Comparison of ENCODE assay signal across 1 cellular context in the genomic region with DNA sequence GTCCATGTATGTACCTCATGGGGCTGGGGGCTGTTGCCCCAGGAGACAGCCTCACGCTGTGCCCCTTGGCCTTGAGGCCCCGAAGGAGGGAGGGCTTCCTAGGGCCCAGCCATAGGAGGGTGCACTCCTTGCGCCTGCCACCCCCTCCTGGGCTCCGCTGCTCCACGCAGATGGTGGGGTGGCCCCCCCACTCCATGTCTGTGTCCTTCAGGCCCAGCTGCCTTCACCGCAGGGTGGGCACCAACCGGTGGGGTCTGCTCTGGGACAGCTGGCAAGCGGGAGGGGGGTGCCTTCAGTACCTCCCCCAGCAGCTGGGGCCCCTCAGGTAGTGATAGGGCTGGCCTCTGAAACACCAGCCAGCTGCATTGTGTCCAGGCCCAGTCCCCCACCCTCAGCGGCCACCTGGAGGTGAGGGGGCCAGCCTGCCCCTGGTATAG.
A peak's percentile ranks its signal among the peaks of the same experiment; 100 is the strongest.
TF ChIP-seq lines count a peak whose summit lies in the region.

No MANE protein-coding gene starts in this region.

TF ChIP-seq in HepG2, 621 proteins besides CTCF, POLR2A, EP300 and RAD21 (continued from another document and continues in another):
- TF ChIP-seq, protein P1, sequence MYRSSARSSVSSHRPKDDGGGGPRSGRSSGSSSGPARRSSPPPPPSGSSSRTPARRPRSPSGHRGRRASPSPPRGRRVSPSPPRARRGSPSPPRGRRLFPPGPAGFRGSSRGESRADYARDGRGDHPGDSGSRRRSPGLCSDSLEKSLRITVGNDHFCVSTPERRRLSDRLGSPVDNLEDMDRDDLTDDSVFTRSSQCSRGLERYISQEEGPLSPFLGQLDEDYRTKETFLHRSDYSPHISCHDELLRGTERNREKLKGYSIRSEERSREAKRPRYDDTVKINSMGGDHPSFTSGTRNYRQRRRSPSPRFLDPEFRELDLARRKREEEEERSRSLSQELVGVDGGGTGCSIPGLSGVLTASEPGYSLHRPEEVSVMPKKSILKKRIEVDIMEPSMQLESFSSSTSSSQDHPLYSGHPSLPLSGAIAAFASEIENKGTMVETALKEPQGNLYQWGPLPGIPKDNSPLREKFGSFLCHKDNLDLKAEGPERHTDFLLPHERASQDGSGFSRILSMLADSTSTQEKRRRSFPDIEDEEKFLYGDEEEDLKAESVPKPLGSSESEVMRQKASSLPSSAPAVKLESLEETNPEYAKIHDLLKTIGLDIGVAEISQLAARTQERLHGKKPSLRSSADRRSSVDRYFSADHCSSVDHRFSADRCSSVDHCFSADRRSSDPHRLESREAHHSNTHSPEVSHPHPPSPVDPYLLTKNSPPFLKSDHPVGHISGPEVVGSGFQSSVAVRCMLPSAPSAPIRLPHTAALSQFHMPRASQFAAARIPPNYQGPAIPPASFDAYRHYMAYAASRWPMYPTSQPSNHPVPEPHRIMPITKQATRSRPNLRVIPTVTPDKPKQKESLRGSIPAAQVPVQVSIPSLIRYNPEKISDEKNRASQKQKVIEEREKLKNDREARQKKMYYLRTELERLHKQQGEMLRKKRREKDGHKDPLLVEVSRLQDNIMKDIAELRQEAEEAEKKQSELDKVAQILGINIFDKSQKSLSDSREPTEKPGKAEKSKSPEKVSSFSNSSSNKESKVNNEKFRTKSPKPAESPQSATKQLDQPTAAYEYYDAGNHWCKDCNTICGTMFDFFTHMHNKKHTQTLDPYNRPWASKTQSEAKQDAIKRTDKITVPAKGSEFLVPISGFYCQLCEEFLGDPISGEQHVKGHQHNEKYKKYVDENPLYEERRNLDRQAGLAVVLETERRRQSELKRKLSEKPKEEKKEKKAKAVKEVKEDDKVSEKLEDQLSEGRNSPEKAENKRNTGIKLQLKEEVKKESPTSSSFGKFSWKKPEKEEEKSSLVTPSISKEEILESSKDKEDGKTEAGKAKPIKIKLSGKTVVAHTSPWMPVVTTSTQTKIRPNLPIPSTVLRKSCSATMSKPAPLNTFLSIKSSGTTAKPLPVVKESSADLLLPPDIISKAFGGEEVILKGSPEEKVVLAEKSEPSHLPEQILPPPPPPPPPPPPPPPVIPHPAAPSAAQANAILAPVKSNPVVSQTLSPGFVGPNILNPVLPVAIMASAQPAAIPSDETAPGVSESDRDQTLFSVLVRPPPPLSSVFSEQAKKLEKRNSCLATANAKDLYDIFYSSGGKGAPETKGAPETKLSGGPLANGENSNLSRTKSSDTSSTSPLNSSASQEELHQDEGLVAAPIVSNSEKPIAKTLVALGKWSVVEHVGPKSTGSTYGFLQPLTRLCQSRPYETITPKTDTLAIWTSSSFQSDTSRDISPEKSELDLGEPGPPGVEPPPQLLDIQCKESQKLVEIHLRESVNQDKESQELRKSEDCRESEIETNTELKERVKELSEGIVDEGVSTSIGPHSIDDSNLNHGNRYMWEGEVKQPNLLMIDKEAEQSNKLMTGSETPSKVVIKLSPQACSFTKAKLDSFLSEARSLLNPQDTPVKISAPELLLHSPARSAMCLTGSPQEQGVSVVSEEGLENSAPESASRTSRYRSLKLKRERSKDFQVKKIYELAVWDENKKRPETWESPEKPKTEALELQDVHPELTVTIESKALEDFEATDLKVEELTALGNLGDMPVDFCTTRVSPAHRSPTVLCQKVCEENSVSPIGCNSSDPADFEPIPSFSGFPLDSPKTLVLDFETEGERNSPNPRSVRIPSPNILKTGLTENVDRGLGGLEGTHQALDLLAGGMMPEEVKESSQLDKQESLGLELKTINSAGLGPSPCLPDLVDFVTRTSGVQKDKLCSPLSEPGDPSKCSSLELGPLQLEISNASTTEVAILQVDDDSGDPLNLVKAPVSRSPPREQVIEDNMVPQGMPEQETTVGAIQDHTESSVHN (CRISPR knock-in tag; IDR thresholded peaks at IDR 0.05) = no peak
- no peak for TF ChIP-seq POLR2AphosphoS2 (IDR thresholded peaks at IDR 0.05; ENCODE audit: low read depth, low read length)
- TF ChIP-seq ZNF431 (CRISPR knock-in tag; IDR thresholded peaks at IDR 0.05; ENCODE audit: borderline replicate concordance, low read depth) = no peak
- TF ChIP-seq HNRNPH1 (optimal IDR thresholded peaks at IDR 0.05; ENCODE audit: low read depth, low read length) = no peak
- TF ChIP-seq, protein P2, sequence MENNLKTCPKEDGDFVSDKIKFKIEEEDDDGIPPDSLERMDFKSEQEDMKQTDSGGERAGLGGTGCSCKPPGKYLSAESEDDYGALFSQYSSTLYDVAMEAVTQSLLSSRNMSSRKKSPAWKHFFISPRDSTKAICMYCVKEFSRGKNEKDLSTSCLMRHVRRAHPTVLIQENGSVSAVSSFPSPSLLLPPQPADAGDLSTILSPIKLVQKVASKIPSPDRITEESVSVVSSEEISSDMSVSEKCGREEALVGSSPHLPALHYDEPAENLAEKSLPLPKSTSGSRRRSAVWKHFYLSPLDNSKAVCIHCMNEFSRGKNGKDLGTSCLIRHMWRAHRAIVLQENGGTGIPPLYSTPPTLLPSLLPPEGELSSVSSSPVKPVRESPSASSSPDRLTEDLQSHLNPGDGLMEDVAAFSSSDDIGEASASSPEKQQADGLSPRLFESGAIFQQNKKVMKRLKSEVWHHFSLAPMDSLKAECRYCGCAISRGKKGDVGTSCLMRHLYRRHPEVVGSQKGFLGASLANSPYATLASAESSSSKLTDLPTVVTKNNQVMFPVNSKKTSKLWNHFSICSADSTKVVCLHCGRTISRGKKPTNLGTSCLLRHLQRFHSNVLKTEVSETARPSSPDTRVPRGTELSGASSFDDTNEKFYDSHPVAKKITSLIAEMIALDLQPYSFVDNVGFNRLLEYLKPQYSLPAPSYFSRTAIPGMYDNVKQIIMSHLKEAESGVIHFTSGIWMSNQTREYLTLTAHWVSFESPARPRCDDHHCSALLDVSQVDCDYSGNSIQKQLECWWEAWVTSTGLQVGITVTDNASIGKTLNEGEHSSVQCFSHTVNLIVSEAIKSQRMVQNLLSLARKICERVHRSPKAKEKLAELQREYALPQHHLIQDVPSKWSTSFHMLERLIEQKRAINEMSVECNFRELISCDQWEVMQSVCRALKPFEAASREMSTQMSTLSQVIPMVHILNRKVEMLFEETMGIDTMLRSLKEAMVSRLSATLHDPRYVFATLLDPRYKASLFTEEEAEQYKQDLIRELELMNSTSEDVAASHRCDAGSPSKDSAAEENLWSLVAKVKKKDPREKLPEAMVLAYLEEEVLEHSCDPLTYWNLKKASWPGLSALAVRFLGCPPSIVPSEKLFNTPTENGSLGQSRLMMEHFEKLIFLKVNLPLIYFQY (CRISPR knock-in tag; IDR thresholded peaks at IDR 0.05; ENCODE audit: borderline replicate concordance) = no peak
- TF ChIP-seq ZNF225 (CRISPR knock-in tag; IDR thresholded peaks at IDR 0.05) = no peak
- TF ChIP-seq ZNF570 (CRISPR knock-in tag; IDR thresholded peaks at IDR 0.05; ENCODE audit: borderline replicate concordance) = no peak
- TF ChIP-seq, protein P3, sequence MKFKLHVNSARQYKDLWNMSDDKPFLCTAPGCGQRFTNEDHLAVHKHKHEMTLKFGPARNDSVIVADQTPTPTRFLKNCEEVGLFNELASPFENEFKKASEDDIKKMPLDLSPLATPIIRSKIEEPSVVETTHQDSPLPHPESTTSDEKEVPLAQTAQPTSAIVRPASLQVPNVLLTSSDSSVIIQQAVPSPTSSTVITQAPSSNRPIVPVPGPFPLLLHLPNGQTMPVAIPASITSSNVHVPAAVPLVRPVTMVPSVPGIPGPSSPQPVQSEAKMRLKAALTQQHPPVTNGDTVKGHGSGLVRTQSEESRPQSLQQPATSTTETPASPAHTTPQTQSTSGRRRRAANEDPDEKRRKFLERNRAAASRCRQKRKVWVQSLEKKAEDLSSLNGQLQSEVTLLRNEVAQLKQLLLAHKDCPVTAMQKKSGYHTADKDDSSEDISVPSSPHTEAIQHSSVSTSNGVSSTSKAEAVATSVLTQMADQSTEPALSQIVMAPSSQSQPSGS (CRISPR knock-in tag; IDR thresholded peaks at IDR 0.05) = no peak
- no peak for TF ChIP-seq SOX6 (IDR thresholded peaks at IDR 0.05)
- TF ChIP-seq SOX6 (CRISPR knock-in tag; IDR thresholded peaks at IDR 0.05) = peak; percentile 8; the same call in 1 of the 2 replicates
- TF ChIP-seq, protein P4, sequence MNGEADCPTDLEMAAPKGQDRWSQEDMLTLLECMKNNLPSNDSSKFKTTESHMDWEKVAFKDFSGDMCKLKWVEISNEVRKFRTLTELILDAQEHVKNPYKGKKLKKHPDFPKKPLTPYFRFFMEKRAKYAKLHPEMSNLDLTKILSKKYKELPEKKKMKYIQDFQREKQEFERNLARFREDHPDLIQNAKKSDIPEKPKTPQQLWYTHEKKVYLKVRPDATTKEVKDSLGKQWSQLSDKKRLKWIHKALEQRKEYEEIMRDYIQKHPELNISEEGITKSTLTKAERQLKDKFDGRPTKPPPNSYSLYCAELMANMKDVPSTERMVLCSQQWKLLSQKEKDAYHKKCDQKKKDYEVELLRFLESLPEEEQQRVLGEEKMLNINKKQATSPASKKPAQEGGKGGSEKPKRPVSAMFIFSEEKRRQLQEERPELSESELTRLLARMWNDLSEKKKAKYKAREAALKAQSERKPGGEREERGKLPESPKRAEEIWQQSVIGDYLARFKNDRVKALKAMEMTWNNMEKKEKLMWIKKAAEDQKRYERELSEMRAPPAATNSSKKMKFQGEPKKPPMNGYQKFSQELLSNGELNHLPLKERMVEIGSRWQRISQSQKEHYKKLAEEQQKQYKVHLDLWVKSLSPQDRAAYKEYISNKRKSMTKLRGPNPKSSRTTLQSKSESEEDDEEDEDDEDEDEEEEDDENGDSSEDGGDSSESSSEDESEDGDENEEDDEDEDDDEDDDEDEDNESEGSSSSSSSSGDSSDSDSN (CRISPR knock-in tag; IDR thresholded peaks at IDR 0.05) = no peak
- TF ChIP-seq ZNF737 (CRISPR knock-in tag; IDR thresholded peaks at IDR 0.05; ENCODE audit: borderline replicate concordance) = no peak
- TF ChIP-seq ZFP1 (CRISPR knock-in tag; IDR thresholded peaks at IDR 0.05) = no peak
- TF ChIP-seq NFATC3 (CRISPR knock-in tag; IDR thresholded peaks at IDR 0.05) = no peak
- TF ChIP-seq DNMT1 (CRISPR knock-in tag; IDR thresholded peaks at IDR 0.05) = no peak
- no peak for TF ChIP-seq ZKSCAN5 (CRISPR knock-in tag; IDR thresholded peaks at IDR 0.05)
- TF ChIP-seq ZBTB7B (CRISPR knock-in tag; IDR thresholded peaks at IDR 0.05) = no peak
- TF ChIP-seq, protein P5, sequence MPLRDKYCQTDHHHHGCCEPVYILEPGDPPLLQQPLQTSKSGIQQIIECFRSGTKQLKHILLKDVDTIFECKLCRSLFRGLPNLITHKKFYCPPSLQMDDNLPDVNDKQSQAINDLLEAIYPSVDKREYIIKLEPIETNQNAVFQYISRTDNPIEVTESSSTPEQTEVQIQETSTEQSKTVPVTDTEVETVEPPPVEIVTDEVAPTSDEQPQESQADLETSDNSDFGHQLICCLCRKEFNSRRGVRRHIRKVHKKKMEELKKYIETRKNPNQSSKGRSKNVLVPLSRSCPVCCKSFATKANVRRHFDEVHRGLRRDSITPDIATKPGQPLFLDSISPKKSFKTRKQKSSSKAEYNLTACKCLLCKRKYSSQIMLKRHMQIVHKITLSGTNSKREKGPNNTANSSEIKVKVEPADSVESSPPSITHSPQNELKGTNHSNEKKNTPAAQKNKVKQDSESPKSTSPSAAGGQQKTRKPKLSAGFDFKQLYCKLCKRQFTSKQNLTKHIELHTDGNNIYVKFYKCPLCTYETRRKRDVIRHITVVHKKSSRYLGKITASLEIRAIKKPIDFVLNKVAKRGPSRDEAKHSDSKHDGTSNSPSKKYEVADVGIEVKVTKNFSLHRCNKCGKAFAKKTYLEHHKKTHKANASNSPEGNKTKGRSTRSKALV (CRISPR knock-in tag; IDR thresholded peaks at IDR 0.05) = 0 out of 2 replicates have a peak, but pooled peaks have one; percentile 44
- TF ChIP-seq CBX1 (IDR thresholded peaks at IDR 0.05; ENCODE audit: low read depth) = no peak
- TF ChIP-seq, protein P6, sequence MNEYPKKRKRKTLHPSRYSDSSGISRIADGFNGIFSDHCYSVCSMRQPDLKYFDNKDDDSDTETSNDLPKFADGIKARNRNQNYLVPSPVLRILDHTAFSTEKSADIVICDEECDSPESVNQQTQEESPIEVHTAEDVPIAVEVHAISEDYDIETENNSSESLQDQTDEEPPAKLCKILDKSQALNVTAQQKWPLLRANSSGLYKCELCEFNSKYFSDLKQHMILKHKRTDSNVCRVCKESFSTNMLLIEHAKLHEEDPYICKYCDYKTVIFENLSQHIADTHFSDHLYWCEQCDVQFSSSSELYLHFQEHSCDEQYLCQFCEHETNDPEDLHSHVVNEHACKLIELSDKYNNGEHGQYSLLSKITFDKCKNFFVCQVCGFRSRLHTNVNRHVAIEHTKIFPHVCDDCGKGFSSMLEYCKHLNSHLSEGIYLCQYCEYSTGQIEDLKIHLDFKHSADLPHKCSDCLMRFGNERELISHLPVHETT (CRISPR knock-in tag; conservative IDR thresholded peaks at IDR 0.05) = no peak
- TF ChIP-seq REL (CRISPR knock-in tag; conservative IDR thresholded peaks at IDR 0.05) = no peak
- TF ChIP-seq TGIF2 (CRISPR knock-in tag; IDR thresholded peaks at IDR 0.05) = no peak
- no peak; the same call in 1 of the 2 replicates for TF ChIP-seq ZNF441 (CRISPR knock-in tag; IDR thresholded peaks at IDR 0.05; ENCODE audit: borderline replicate concordance)
- TF ChIP-seq, protein P7, sequence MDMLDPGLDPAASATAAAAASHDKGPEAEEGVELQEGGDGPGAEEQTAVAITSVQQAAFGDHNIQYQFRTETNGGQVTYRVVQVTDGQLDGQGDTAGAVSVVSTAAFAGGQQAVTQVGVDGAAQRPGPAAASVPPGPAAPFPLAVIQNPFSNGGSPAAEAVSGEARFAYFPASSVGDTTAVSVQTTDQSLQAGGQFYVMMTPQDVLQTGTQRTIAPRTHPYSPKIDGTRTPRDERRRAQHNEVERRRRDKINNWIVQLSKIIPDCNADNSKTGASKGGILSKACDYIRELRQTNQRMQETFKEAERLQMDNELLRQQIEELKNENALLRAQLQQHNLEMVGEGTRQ (IDR thresholded peaks at IDR 0.05; ENCODE audit: low read depth, low read length) = no peak
- TF ChIP-seq, protein P7 (CRISPR knock-in tag; IDR thresholded peaks at IDR 0.05; ENCODE audit: borderline replicate concordance) = no peak
- no peak for TF ChIP-seq RFX3 (CRISPR knock-in tag; IDR thresholded peaks at IDR 0.05)
- no peak for TF ChIP-seq MAFK (conservative IDR thresholded peaks at IDR 0.05 in 1 of 2, IDR thresholded peaks at IDR 0.05 in 1 of 2; ENCODE audit: low read length in 2 of 2)
- TF ChIP-seq KLF9 (CRISPR knock-in tag; IDR thresholded peaks at IDR 0.05; ENCODE audit: low read depth) = no peak
- TF ChIP-seq, protein P8, sequence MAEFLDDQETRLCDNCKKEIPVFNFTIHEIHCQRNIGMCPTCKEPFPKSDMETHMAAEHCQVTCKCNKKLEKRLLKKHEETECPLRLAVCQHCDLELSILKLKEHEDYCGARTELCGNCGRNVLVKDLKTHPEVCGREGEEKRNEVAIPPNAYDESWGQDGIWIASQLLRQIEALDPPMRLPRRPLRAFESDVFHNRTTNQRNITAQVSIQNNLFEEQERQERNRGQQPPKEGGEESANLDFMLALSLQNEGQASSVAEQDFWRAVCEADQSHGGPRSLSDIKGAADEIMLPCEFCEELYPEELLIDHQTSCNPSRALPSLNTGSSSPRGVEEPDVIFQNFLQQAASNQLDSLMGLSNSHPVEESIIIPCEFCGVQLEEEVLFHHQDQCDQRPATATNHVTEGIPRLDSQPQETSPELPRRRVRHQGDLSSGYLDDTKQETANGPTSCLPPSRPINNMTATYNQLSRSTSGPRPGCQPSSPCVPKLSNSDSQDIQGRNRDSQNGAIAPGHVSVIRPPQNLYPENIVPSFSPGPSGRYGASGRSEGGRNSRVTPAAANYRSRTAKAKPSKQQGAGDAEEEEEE (CRISPR knock-in tag; IDR thresholded peaks at IDR 0.05; ENCODE audit: borderline replicate concordance) = no peak
- TF ChIP-seq ZNF333 (CRISPR knock-in tag; IDR thresholded peaks at IDR 0.05; ENCODE audit: borderline replicate concordance) = 0 out of 2 replicates have a peak, but pooled peaks have one; percentile 23
- no peak for TF ChIP-seq PPARG (CRISPR knock-in tag; conservative IDR thresholded peaks at IDR 0.05)
